Comparison of ENCODE assay signal across 1 cellular context in genomic region chr3:142318331-142318730, GRCh38.
TF ChIP-seq lines count a peak whose summit lies in the region.

No MANE protein-coding gene starts in this region.

TF ChIP-seq in HepG2, 621 proteins besides CTCF, POLR2A, EP300 and RAD21:
- TF ChIP-seq AHDC1 (CRISPR knock-in tag; IDR thresholded peaks at IDR 0.05; ENCODE audit: borderline replicate concordance), result no peak
- no peak for TF ChIP-seq ZNF382 (CRISPR knock-in tag; IDR thresholded peaks at IDR 0.05; ENCODE audit: borderline replicate concordance)
- TF ChIP-seq ZNF703 (CRISPR knock-in tag; IDR thresholded peaks at IDR 0.05; ENCODE audit: borderline replicate concordance), result no peak
- no peak for TF ChIP-seq EHMT2 (IDR thresholded peaks at IDR 0.05; ENCODE audit: borderline replicate concordance, low read depth, low read length)
- no peak for TF ChIP-seq CENPX (CRISPR knock-in tag; IDR thresholded peaks at IDR 0.05)
- no peak for TF ChIP-seq ONECUT2 (CRISPR knock-in tag; IDR thresholded peaks at IDR 0.05)
- TF ChIP-seq SP4 (CRISPR knock-in tag; IDR thresholded peaks at IDR 0.05), result no peak
- no peak for TF ChIP-seq ZSCAN5A (CRISPR knock-in tag; IDR thresholded peaks at IDR 0.05; ENCODE audit: borderline replicate concordance)
- no peak for TF ChIP-seq SOX5 (CRISPR knock-in tag; IDR thresholded peaks at IDR 0.05; ENCODE audit: borderline replicate concordance)
- TF ChIP-seq MBD4 (IDR thresholded peaks at IDR 0.05; ENCODE audit: borderline replicate concordance, low read length), result no peak
- no peak for TF ChIP-seq DBP (CRISPR knock-in tag; IDR thresholded peaks at IDR 0.05; ENCODE audit: not compliant biosample characterization)
- no peak for TF ChIP-seq LCORL (IDR thresholded peaks at IDR 0.05)
- no peak for TF ChIP-seq LCORL (CRISPR knock-in tag; IDR thresholded peaks at IDR 0.05)
- no peak for TF ChIP-seq CHCHD3 (CRISPR knock-in tag; IDR thresholded peaks at IDR 0.05)
- no peak for TF ChIP-seq ZNF607 (CRISPR knock-in tag; IDR thresholded peaks at IDR 0.05; ENCODE audit: borderline replicate concordance)
- TF ChIP-seq SAFB2 (CRISPR knock-in tag; IDR thresholded peaks at IDR 0.05; ENCODE audit: borderline replicate concordance, low read depth), result no peak
- no peak for TF ChIP-seq MATR3 (CRISPR knock-in tag; IDR thresholded peaks at IDR 0.05)
- TF ChIP-seq ZFP82 (CRISPR knock-in tag; IDR thresholded peaks at IDR 0.05; ENCODE audit: borderline replicate concordance), result no peak
- no peak for TF ChIP-seq ETV6 (CRISPR knock-in tag; conservative IDR thresholded peaks at IDR 0.05)
- no peak for TF ChIP-seq MXD4 (CRISPR knock-in tag; IDR thresholded peaks at IDR 0.05)
- no peak for TF ChIP-seq HCFC1 (IDR thresholded peaks at IDR 0.05; ENCODE audit: low read depth, low read length)
TF ChIP-seq in HepG2: peak in this region for 0.
